Comparison of ENCODE assay signal across 8 cellular contexts in the genomic region with DNA sequence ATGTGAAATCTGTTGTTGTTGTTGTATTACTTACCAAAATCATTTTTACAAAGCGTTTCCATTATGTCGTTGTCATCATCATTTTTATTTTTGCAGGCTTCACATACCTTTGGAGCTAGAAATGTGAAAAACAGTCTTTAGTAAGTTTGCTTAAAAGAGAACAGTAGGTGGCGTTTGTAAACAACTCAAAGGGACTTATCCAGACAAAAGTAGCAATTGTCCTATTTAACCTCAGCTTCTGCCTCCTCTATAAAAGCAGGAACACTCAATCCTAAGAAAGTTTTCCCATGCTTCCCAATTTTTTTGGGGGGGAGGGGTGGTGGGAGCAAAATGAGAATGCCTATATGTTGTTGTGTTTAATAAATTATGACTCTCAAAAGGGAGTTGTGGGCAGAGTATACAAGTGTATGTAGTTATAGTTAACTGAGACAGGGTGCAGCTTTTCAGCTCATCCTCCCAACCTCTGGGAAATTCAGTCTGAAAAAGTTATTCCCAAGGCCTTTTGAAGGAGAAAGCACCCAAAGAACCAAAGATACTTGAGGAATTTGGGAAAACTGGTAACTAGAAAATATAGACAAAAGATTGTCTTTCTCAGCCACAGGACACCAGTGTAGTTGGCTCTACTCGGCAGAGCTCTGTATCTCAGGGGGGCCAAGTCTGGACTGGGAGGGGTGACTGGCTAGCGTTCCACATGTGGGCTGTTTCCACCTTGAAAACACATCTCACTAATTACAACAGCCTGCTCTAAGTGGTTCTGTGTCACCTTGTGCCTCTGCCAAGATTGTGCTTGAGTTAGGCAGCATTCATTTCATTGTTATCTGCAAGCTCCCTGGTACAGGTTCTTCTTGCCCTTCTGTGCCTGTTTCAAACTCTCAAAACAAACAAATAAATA. TPM values are rescaled to one million over a fixed set of nuclear protein-coding genes. Genes with fewer than 3 reads are reported as not detected.
DNase-seq lines count a peak whose midpoint lies in the region; ATAC-seq and TF ChIP-seq lines count a peak whose summit lies in the region.

No MANE protein-coding gene starts in this region.

- no peaks in the 10 kb centered on the region for H3K36me3 Mint-ChIP-seq in MCF 10A (ENCODE audit: insufficient read depth, unreplicated experiment)

- H3K27me3 Mint-ChIP-seq in MCF 10A (ENCODE audit: insufficient read depth, unreplicated experiment), result no peaks in the 10 kb centered on the region

- TF ChIP-seq CTCF in LNCaP clone FGC (IDR thresholded peaks at IDR 0.05; ENCODE audit: control insufficient read depth, extremely low read depth, insufficient read depth), result peak; percentile 57
- TF ChIP-seq CTCF in MCF 10A (IDR thresholded peaks at IDR 0.05; ENCODE audit: unreplicated experiment), result peak; percentile 47

- H3K27ac Mint-ChIP-seq in MCF 10A (ENCODE audit: low read depth, unreplicated experiment), result no peak overlapping the region

- no peak for ATAC-seq in HG02884 (IDR thresholded peaks at IDR 0.05; ENCODE audit: unreplicated experiment)
- ATAC-seq in GM19397 (IDR thresholded peaks at IDR 0.05; ENCODE audit: unreplicated experiment), result no peak
- no peak for ATAC-seq in HG03520 (IDR thresholded peaks at IDR 0.05; ENCODE audit: unreplicated experiment)

- no peaks in the 10 kb centered on the region for H3K9me3 Mint-ChIP-seq in MCF 10A (ENCODE audit: unreplicated experiment)

- H3K4me3 ChIP-seq in LNCaP clone FGC (ENCODE audit: low read depth, low read length), result no peak overlapping the region

- in situ Hi-C loops in G401 (cut with HindIII; ENCODE audit: low sequenced_read_pairs), result no loop called here

- POLR2A ChIA-PET in MCF 10A (lab: Yijun Ruan, JAX), result interaction anchor here (0.6 to 1.3 kb wide), 8 partner anchors 9 to 666 kb away, joined by 3 read pairs; no protein-coding TSS in a partner anchor

- CTCF ChIA-PET in MCF 10A (lab: Yijun Ruan, JAX), result interaction anchor here (0.6 to 3.9 kb wide), 40 partner anchors 10 to 764 kb away, joined by 3 to 39 read pairs (median 4); a partner anchor contains a TSS

- DNase-seq in G401 (ENCODE audit: low spot score) (peak; percentile 18), LNCaP clone FGC (ENCODE audit: low read depth) (peak; percentile 23), MCF 10A (ENCODE audit: unreplicated experiment) (peak; percentile 49), myocyte (ENCODE audit: low read depth) (peak; percentile 47), HuH-7.5 (ENCODE audit: low spot score) (no peak)

- intact Hi-C loops in MCF 10A (cut with micrococcal nuclease), result loop anchor here (1.0 to 5.0 kb wide), 4 partner anchors 528 to 766 kb away; a partner anchor contains a TSS

- BruUV-seq in MCF 10A (replicated peaks; lab: Mats Ljungman, UMichigan), result no TSS peak

- peaks cover 13% of the 10 kb centered on the region for H3K4me1 Mint-ChIP-seq in MCF 10A (ENCODE audit: insufficient read depth, unreplicated experiment)

- H3K4me3 Mint-ChIP-seq in MCF 10A (ENCODE audit: unreplicated experiment), result no peak overlapping the region

RNA-seq across cellular contexts. Expression of a gene that starts 2.8 kb away (rescaled TPM):
- not detected in 2 replicates for total RNA-seq in G401 (2014; rRNA removed; shearing (Covaris generic))
- total RNA-seq in MCF 10A (2022) (not detected in 2 replicates), myocyte (not detected in 2 replicates)
- not detected for polyA plus RNA-seq in myocyte (2012)

RNA-seq across cellular contexts. Expression of a gene that starts 26.3 kb away (rescaled TPM):
- not detected in 2 replicates for total RNA-seq in G401 (2014; rRNA removed; shearing (Covaris generic))
- 0.42 and 0.66 TPM in 2 replicates for total RNA-seq in MCF 10A (2022)
- not detected in 2 replicates for total RNA-seq in myocyte
- polyA plus RNA-seq in myocyte (2012), result not detected
